ENCODE assay signal across 11 cellular contexts in genomic region chr3:120244834-120245225, GRCh38. TPM values are rescaled to one million over a fixed set of nuclear protein-coding genes. Genes with fewer than 3 reads are reported as not detected.
DNase-seq lines count a peak whose midpoint lies in the region; ATAC-seq and TF ChIP-seq lines count a peak whose summit lies in the region.
"Had no signal": no experiment of that assay in that cellular context is flagged by ENCODE, and none has a peak within 500 bp of the region (broad histone marks: within the 10 kb centered on the region; RNA-seq: fewer than 3 reads in every experiment).

No MANE protein-coding gene starts in this region.

- H3K4me1 Mint-ChIP-seq in immature natural killer cell, result no peaks in the 10 kb centered on the region

- no peak overlapping the region for H2BK15ac ChIP-seq in mesenchymal stem cell (ENCODE audit: low read depth, poor library complexity, severe bottlenecking)

- H4K8ac ChIP-seq in mesenchymal stem cell (ENCODE audit: low read length), result no peak overlapping the region

- intact Hi-C loops in left cardiac atrium (cut with DNase I), result loop anchor here (2.0 to 10.0 kb wide), 5 partner anchors 172 to 552 kb away; no protein-coding TSS in a partner anchor

- H3K27me3 ChIP-seq in cardiac muscle cell, result no peaks in the 10 kb centered on the region
- peaks cover 0 to 10% of the 10 kb centered on the region in 2 experiments for H3K27me3 ChIP-seq in mesenchymal stem cell (ENCODE audit: control insufficient read depth in 1 of 2, insufficient read depth in 1 of 2, low read length in 2 of 2)

- H3K27ac ChIP-seq in cardiac muscle cell, result peak overlapping the region; percentile 56
- H3K27ac ChIP-seq in mesenchymal stem cell (ENCODE audit: low read length, poor library complexity, severe bottlenecking), result no peak overlapping the region
- H3K27ac ChIP-seq: skin epidermis had no signal

- no peak overlapping the region for H3K4me2 ChIP-seq in mesenchymal stem cell (ENCODE audit: low read length, poor library complexity, severe bottlenecking)

- no peak for ATAC-seq in left cardiac atrium
- no peak for ATAC-seq in GM21360 (IDR thresholded peaks at IDR 0.05; ENCODE audit: unreplicated experiment)

- H2BK120ac ChIP-seq in mesenchymal stem cell (ENCODE audit: low read depth, low read length), result no peak overlapping the region

- H3K36me3 ChIP-seq in cardiac muscle cell, result no peaks in the 10 kb centered on the region
- H3K36me3 ChIP-seq in mesenchymal stem cell (ENCODE audit: control insufficient read depth in 1 of 2, insufficient read depth in 2 of 2, low read depth in 1 of 2, low read length in 2 of 2), result no peaks in the 10 kb centered on the region

- peak overlapping the region; percentile 18 for H3K9ac ChIP-seq in mesenchymal stem cell (ENCODE audit: low read length)

- no peak for TF ChIP-seq CTCF in cardiac muscle cell (IDR thresholded peaks at IDR 0.05; ENCODE audit: low read depth, low read length)

- DNase-seq in cardiac muscle cell (ENCODE audit: low read depth in 1 of 2, low spot score in 1 of 2) (no peak), left cardiac atrium (no peak), astrocyte of the hippocampus (ENCODE audit: low read depth, low spot score) (peak; percentile 11), mesenchymal stem cell (peak; percentile 7), NOMO-1 treated with dmso at 0.1 percent for 144 hours (lab: John Stamatoyannopoulos, UW; ENCODE audit: unreplicated experiment) (no peak), immature natural killer cell (no peak), HPDE6-E6E7 (ENCODE audit: extremely low spot score) (no peak)

- H3K18ac ChIP-seq in mesenchymal stem cell (ENCODE audit: low read depth in 1 of 2, low read length in 2 of 2), result peak overlapping the region in 1 of 2 experiments; percentile 43

- H3K4me1 ChIP-seq in cardiac muscle cell (ENCODE audit: low read depth) (peaks cover 4% of the 10 kb centered on the region), mesenchymal stem cell (ENCODE audit: control insufficient read depth, insufficient read depth, low read depth, low read length) (no peaks in the 10 kb centered on the region)

- H4K91ac ChIP-seq in mesenchymal stem cell (ENCODE audit: low read length), result no peak overlapping the region

- peak overlapping the region in 1 of 2 experiments; percentile 23 for H2BK12ac ChIP-seq in mesenchymal stem cell (ENCODE audit: low read length in 2 of 2)

- no peaks in the 10 kb centered on the region for H3K79me1 ChIP-seq in mesenchymal stem cell (replicated peaks; ENCODE audit: low read length, poor library complexity, severe bottlenecking)

- H3K4me3 ChIP-seq in cardiac muscle cell (no peak overlapping the region), mesenchymal stem cell (ENCODE audit: insufficient read depth in 1 of 2, low read depth in 1 of 2, low read length in 2 of 2) (no peak overlapping the region)
- H3K4me3 ChIP-seq: skin epidermis had no signal

- WGBS in mesenchymal stem cell, result 75% methylated on average over 3 of the region's 3 CpGs

- H2BK5ac ChIP-seq in mesenchymal stem cell (ENCODE audit: low read depth, low read length, poor library complexity, severe bottlenecking), result no peak overlapping the region

- peaks cover 0 to 1% (median 0%) of the 10 kb centered on the region in 6 donors for H3K9me3 Mint-ChIP-seq in immature natural killer cell
- H3K9me3 Mint-ChIP-seq: effector memory CD8-positive, alpha-beta T cell; natural killer cell treated with Interleukin-12 subunit alpha and Interleukin-12 subunit beta and Interleukin-15 and Interleukin-18, amount 100 ng/mL, for 72 hours had no signal

- H3K4ac ChIP-seq in mesenchymal stem cell (ENCODE audit: low read depth in 1 of 2, low read length in 2 of 2), result no peak overlapping the region

- H3K27me3 Mint-ChIP-seq in immature natural killer cell (ENCODE audit: low read depth in 3 of 3), result peaks cover 3% of the 10 kb centered on the region in 3 donors

- no peak overlapping the region for H3K27ac Mint-ChIP-seq in immature natural killer cell
- H3K27ac Mint-ChIP-seq: natural killer cell treated with Interleukin-12 subunit alpha and Interleukin-12 subunit beta and Interleukin-15 and Interleukin-18, amount 100 ng/mL, for 72 hours had no signal

- no peak overlapping the region for H3K14ac ChIP-seq in mesenchymal stem cell (ENCODE audit: low read length in 2 of 2)

- H3K9me3 ChIP-seq in cardiac muscle cell (ENCODE audit: low read depth), result no peaks in the 10 kb centered on the region
- H3K9me3 ChIP-seq in mesenchymal stem cell (ENCODE audit: control insufficient read depth, low read length), result no peaks in the 10 kb centered on the region

- H3K23ac ChIP-seq in mesenchymal stem cell (ENCODE audit: low read length in 2 of 2), result no peak overlapping the region

- peak overlapping the region; percentile 67 for H2AK5ac ChIP-seq in mesenchymal stem cell (ENCODE audit: low read length, severe bottlenecking)

- H2AFZ ChIP-seq in mesenchymal stem cell (ENCODE audit: low read depth, low read length), result no peak overlapping the region

- H3K4me3 Mint-ChIP-seq in immature natural killer cell, result no peak overlapping the region
- H3K4me3 Mint-ChIP-seq: effector memory CD8-positive, alpha-beta T cell; natural killer cell treated with Interleukin-12 subunit alpha and Interleukin-12 subunit beta and Interleukin-15 and Interleukin-18, amount 100 ng/mL, for 72 hours had no signal

- no peaks in the 10 kb centered on the region for H3K36me3 Mint-ChIP-seq in immature natural killer cell
- H3K36me3 Mint-ChIP-seq: natural killer cell treated with Interleukin-12 subunit alpha and Interleukin-12 subunit beta and Interleukin-15 and Interleukin-18, amount 100 ng/mL, for 72 hours had no signal

RNA-seq across cellular contexts. Expression of gene GPR156, which starts 40.2 kb away (rescaled TPM):
- total RNA-seq in cardiac muscle cell, result 0.18 and 0.36 TPM in 2 replicates
- polyA plus RNA-seq in cardiac muscle cell, result not detected in 2 replicates
- under 1 TPM; 0.21 to 0.29 TPM for total RNA-seq in left cardiac atrium
- 0.21 TPM for polyA plus RNA-seq in mesenchymal stem cell (2013, experiment 1 of 2)
- polyA plus RNA-seq in mesenchymal stem cell (2013, experiment 2 of 2), result 0.07 TPM
- not detected for polyA plus RNA-seq in immature natural killer cell

Comparison
In these comparisons a context has a peak if more than half of its experiments do, and no peak if none do; other contexts are left out.
1. DNase-seq: peak in astrocyte of the hippocampus (single experiment) and mesenchymal stem cell (single experiment); none in cardiac muscle cell (0 of 2), left cardiac atrium (single experiment), NOMO-1 treated with dmso at 0.1 percent for 144 hours (single experiment), immature natural killer cell (0 of 3) and HPDE6-E6E7 (single experiment).